1 cellular context compared by ENCODE assay signal in genomic region chr19:8373867-8374813, GRCh38.
A peak's percentile ranks its signal among the peaks of the same experiment; 100 is the strongest.
TF ChIP-seq lines count a peak whose summit lies in the region.

No MANE protein-coding gene starts in this region.

TF ChIP-seq in HepG2, 621 proteins besides CTCF, POLR2A, EP300 and RAD21 (continued from another document and continues in another):
- TF ChIP-seq, protein P1, sequence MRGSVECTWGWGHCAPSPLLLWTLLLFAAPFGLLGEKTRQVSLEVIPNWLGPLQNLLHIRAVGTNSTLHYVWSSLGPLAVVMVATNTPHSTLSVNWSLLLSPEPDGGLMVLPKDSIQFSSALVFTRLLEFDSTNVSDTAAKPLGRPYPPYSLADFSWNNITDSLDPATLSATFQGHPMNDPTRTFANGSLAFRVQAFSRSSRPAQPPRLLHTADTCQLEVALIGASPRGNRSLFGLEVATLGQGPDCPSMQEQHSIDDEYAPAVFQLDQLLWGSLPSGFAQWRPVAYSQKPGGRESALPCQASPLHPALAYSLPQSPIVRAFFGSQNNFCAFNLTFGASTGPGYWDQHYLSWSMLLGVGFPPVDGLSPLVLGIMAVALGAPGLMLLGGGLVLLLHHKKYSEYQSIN (CRISPR knock-in tag; IDR thresholded peaks at IDR 0.05; ENCODE audit: borderline replicate concordance) = no peak; the same call in 1 of the 2 replicates
- TF ChIP-seq ELF1 (CRISPR knock-in tag; IDR thresholded peaks at IDR 0.05) = peak; percentile 31; the same call in 1 of the 2 replicates
- peak; percentile 75; the same call in 1 of the 2 replicates for TF ChIP-seq ZNF329 (CRISPR knock-in tag; IDR thresholded peaks at IDR 0.05; ENCODE audit: low read depth)
- TF ChIP-seq MED8 (CRISPR knock-in tag; IDR thresholded peaks at IDR 0.05; ENCODE audit: insufficient replicate concordance) = peak; percentile 65
- TF ChIP-seq, protein P2, sequence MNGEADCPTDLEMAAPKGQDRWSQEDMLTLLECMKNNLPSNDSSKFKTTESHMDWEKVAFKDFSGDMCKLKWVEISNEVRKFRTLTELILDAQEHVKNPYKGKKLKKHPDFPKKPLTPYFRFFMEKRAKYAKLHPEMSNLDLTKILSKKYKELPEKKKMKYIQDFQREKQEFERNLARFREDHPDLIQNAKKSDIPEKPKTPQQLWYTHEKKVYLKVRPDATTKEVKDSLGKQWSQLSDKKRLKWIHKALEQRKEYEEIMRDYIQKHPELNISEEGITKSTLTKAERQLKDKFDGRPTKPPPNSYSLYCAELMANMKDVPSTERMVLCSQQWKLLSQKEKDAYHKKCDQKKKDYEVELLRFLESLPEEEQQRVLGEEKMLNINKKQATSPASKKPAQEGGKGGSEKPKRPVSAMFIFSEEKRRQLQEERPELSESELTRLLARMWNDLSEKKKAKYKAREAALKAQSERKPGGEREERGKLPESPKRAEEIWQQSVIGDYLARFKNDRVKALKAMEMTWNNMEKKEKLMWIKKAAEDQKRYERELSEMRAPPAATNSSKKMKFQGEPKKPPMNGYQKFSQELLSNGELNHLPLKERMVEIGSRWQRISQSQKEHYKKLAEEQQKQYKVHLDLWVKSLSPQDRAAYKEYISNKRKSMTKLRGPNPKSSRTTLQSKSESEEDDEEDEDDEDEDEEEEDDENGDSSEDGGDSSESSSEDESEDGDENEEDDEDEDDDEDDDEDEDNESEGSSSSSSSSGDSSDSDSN (CRISPR knock-in tag; IDR thresholded peaks at IDR 0.05) = 0 out of 2 replicates have a peak, but pooled peaks have one; percentile 39
- TF ChIP-seq RNF2 (conservative IDR thresholded peaks at IDR 0.05; ENCODE audit: low read depth) = peak; percentile 31; the same call in 1 of the 2 replicates
- peak; percentile 73; the same call in 1 of the 2 replicates for TF ChIP-seq ZNF644 (CRISPR knock-in tag; IDR thresholded peaks at IDR 0.05; ENCODE audit: low read depth)
- 0 out of 2 replicates have a peak, but pooled peaks have one; percentile 11 for TF ChIP-seq MXD3 (CRISPR knock-in tag; IDR thresholded peaks at IDR 0.05)
- TF ChIP-seq, protein P3, sequence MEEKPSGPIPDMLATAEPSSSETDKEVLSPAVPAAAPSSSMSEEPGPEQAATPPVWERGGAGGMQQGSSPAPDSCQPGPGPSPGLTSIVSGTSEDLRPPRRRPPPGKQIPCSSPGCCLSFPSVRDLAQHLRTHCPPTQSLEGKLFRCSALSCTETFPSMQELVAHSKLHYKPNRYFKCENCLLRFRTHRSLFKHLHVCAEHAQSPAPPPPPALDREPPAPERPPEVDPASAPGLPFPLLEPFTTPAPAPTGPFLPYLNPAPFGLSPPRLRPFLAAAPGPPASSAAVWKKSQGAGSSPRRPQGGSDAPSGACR (CRISPR knock-in tag; IDR thresholded peaks at IDR 0.05) = peak; percentile 59; the same call in 1 of the 2 replicates
- TF ChIP-seq SP1 (IDR thresholded peaks at IDR 0.05) = no peak
- TF ChIP-seq SP1 (CRISPR knock-in tag; IDR thresholded peaks at IDR 0.05) = 0 out of 2 replicates have a peak, but pooled peaks have one; percentile 30
- TF ChIP-seq ZNF430 (CRISPR knock-in tag; IDR thresholded peaks at IDR 0.05) = no peak
- TF ChIP-seq FOXK2 (IDR thresholded peaks at IDR 0.05) = peak; percentile 95
- TF ChIP-seq ZMYM4 (CRISPR knock-in tag; IDR thresholded peaks at IDR 0.05) = peak; percentile 73
- TF ChIP-seq ZNF709 (CRISPR knock-in tag; IDR thresholded peaks at IDR 0.05) = peak; percentile 82; the same call in 1 of the 2 replicates
- TF ChIP-seq ZNF496 (CRISPR knock-in tag; IDR thresholded peaks at IDR 0.05; ENCODE audit: insufficient replicate concordance) = no peak
- 0 out of 2 replicates have a peak, but pooled peaks have one; percentile 43 for TF ChIP-seq ZBTB3 (CRISPR knock-in tag; IDR thresholded peaks at IDR 0.05; ENCODE audit: borderline replicate concordance, low read depth)
- TF ChIP-seq MAZ (IDR thresholded peaks at IDR 0.05; ENCODE audit: borderline replicate concordance, low read depth, low read length) = peak; percentile 35; the same call in 1 of the 2 replicates
- 0 out of 2 replicates have a peak, but pooled peaks have one; percentile 45 for TF ChIP-seq MAZ (CRISPR knock-in tag; IDR thresholded peaks at IDR 0.05; ENCODE audit: low read depth)
- TF ChIP-seq REPIN1 (CRISPR knock-in tag; IDR thresholded peaks at IDR 0.05; ENCODE audit: borderline replicate concordance, low read depth) = peak; percentile 23; the same call in 1 of the 2 replicates
- TF ChIP-seq STAT5B (CRISPR knock-in tag; IDR thresholded peaks at IDR 0.05) = 0 out of 2 replicates have a peak, but pooled peaks have one; percentile 29
- TF ChIP-seq ZNF101 (CRISPR knock-in tag; IDR thresholded peaks at IDR 0.05; ENCODE audit: borderline replicate concordance, low read depth) = no peak
- TF ChIP-seq NAIF1 (CRISPR knock-in tag; IDR thresholded peaks at IDR 0.05; ENCODE audit: borderline replicate concordance) = no peak; the same call in 1 of the 2 replicates
- TF ChIP-seq, protein P4, sequence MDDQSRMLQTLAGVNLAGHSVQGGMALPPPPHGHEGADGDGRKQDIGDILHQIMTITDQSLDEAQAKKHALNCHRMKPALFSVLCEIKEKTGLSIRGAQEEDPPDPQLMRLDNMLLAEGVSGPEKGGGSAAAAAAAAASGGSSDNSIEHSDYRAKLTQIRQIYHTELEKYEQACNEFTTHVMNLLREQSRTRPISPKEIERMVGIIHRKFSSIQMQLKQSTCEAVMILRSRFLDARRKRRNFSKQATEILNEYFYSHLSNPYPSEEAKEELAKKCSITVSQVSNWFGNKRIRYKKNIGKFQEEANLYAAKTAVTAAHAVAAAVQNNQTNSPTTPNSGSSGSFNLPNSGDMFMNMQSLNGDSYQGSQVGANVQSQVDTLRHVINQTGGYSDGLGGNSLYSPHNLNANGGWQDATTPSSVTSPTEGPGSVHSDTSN (CRISPR knock-in tag; IDR thresholded peaks at IDR 0.05; ENCODE audit: borderline replicate concordance) = no peak
- TF ChIP-seq, protein P5, sequence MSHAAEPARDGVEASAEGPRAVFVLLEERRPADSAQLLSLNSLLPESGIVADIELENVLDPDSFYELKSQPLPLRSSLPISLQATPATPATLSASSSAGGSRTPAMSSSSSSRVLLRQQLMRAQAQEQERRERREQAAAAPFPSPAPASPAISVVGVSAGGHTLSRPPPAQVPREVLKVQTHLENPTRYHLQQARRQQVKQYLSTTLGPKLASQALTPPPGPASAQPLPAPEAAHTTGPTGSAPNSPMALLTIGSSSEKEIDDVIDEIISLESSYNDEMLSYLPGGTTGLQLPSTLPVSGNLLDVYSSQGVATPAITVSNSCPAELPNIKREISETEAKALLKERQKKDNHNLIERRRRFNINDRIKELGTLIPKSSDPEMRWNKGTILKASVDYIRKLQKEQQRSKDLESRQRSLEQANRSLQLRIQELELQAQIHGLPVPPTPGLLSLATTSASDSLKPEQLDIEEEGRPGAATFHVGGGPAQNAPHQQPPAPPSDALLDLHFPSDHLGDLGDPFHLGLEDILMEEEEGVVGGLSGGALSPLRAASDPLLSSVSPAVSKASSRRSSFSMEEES (CRISPR knock-in tag; IDR thresholded peaks at IDR 0.05) = peak; percentile 96
- TF ChIP-seq RXRA (CRISPR knock-in tag; IDR thresholded peaks at IDR 0.05) = peak; percentile 100
- TF ChIP-seq ZNF34 (CRISPR knock-in tag; IDR thresholded peaks at IDR 0.05; ENCODE audit: borderline replicate concordance) = no peak
- TF ChIP-seq TEAD3 (CRISPR knock-in tag; optimal IDR thresholded peaks at IDR 0.05; ENCODE audit: borderline replicate concordance) = peak; percentile 69
- peak; percentile 86 for TF ChIP-seq NR2F6 (IDR thresholded peaks at IDR 0.05)
- peak; percentile 87 for TF ChIP-seq NR2F6 (CRISPR knock-in tag; IDR thresholded peaks at IDR 0.05)
- TF ChIP-seq FOXJ3 (CRISPR knock-in tag; IDR thresholded peaks at IDR 0.05; ENCODE audit: borderline replicate concordance) = peak; percentile 96
- TF ChIP-seq GATAD2A (CRISPR knock-in tag; IDR thresholded peaks at IDR 0.05) = peak; percentile 95
- peak; percentile 97 for TF ChIP-seq HNF4A (CRISPR knock-in tag; IDR thresholded peaks at IDR 0.05)
- TF ChIP-seq, protein P6, sequence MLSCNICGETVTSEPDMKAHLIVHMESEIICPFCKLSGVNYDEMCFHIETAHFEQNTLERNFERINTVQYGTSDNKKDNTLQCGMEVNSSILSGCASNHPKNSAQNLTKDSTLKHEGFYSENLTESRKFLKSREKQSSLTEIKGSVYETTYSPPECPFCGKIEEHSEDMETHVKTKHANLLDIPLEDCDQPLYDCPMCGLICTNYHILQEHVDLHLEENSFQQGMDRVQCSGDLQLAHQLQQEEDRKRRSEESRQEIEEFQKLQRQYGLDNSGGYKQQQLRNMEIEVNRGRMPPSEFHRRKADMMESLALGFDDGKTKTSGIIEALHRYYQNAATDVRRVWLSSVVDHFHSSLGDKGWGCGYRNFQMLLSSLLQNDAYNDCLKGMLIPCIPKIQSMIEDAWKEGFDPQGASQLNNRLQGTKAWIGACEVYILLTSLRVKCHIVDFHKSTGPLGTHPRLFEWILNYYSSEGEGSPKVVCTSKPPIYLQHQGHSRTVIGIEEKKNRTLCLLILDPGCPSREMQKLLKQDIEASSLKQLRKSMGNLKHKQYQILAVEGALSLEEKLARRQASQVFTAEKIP (CRISPR knock-in tag; IDR thresholded peaks at IDR 0.05; ENCODE audit: borderline replicate concordance) = no peak
- TF ChIP-seq SP2 (CRISPR knock-in tag; IDR thresholded peaks at IDR 0.05) = peak; percentile 44; the same call in 1 of the 2 replicates
- TF ChIP-seq ZNF124 (CRISPR knock-in tag; IDR thresholded peaks at IDR 0.05) = no peak; the same call in 1 of the 2 replicates
- TF ChIP-seq PATZ1 (CRISPR knock-in tag; IDR thresholded peaks at IDR 0.05) = peak; percentile 73
- TF ChIP-seq SETDB1 (CRISPR knock-in tag; IDR thresholded peaks at IDR 0.05; ENCODE audit: borderline replicate concordance) = no peak
- TF ChIP-seq HMG20B (CRISPR knock-in tag; conservative IDR thresholded peaks at IDR 0.05) = peak; percentile 78; the same call in 1 of the 2 replicates
- TF ChIP-seq ASH2L (IDR thresholded peaks at IDR 0.05; ENCODE audit: insufficient read length, low read depth, low read length) = peak; percentile 77
- TF ChIP-seq PPARG (CRISPR knock-in tag; conservative IDR thresholded peaks at IDR 0.05) = peak; percentile 89
